20 cellular contexts compared by ENCODE assay signal in genomic region chr21:46122758-46123683, GRCh38. TPM values are rescaled to one million over a fixed set of nuclear protein-coding genes. Genes with fewer than 3 reads are reported as not detected.
A peak's percentile ranks its signal among the peaks of the same experiment; 100 is the strongest.
DNase-seq lines count a peak whose midpoint lies in the region; ATAC-seq and TF ChIP-seq lines count a peak whose summit lies in the region.
"Had no signal": no experiment of that assay in that cellular context is flagged by ENCODE, and none has a peak within 500 bp of the region (broad histone marks: within the 10 kb centered on the region; RNA-seq: fewer than 3 reads in every experiment).

No MANE protein-coding gene starts in this region.

- H3K4me1 ChIP-seq in PC-3 (ENCODE audit: insufficient read depth, low read length) (peaks cover 19% of the 10 kb centered on the region), gastroesophageal sphincter (peaks cover 0 to 9% (median 0%) of the 10 kb centered on the region in 3 donors), sigmoid colon (peaks cover 0 to 8% (median 0%) of the 10 kb centered on the region in 4 donors)
- H3K4me1 ChIP-seq: upper lobe of left lung had no signal

- ATAC-seq in PC-3 = no peak
- no peak for ATAC-seq in gastroesophageal sphincter
- ATAC-seq in GM21825 (IDR thresholded peaks at IDR 0.05; ENCODE audit: unreplicated experiment) = no peak
- ATAC-seq: CD8-positive, alpha-beta T cell; right cardiac atrium had no signal

- H4K20me1 ChIP-seq in PC-3 (ENCODE audit: low read length) = no peaks in the 10 kb centered on the region

- no peak overlapping the region for H3K4me2 ChIP-seq in PC-3 (ENCODE audit: low read length)

- H3K9me3 ChIP-seq in PC-3 (ENCODE audit: low read length) (no peaks in the 10 kb centered on the region), gastroesophageal sphincter (no peaks in the 10 kb centered on the region), sigmoid colon (no peaks in the 10 kb centered on the region)
- H3K9me3 ChIP-seq: upper lobe of left lung had no signal

- H3K27me3 ChIP-seq in PC-3 (ENCODE audit: low read length) (no peaks in the 10 kb centered on the region), gastroesophageal sphincter (no peaks in the 10 kb centered on the region), sigmoid colon (no peaks in the 10 kb centered on the region)
- H3K27me3 ChIP-seq: cardiac muscle cell, upper lobe of left lung had no signal

- CTCF ChIA-PET in PC-3 (lab: Charles Lee) = interaction anchor here (1.1 kb wide), 1 partner anchor 153 kb away, joined by 3 read pairs; no protein-coding TSS in a partner anchor

- no peaks in the 10 kb centered on the region for H3K9me2 ChIP-seq in PC-3 (replicated peaks; ENCODE audit: low read length)

- TF ChIP-seq CTCF in PC-3 (conservative IDR thresholded peaks at IDR 0.05; ENCODE audit: low read depth, low read length) (no peak), gastroesophageal sphincter (IDR thresholded peaks at IDR 0.05) (no peak), sigmoid colon (IDR thresholded peaks at IDR 0.05) (no peak)

- no peak for TF ChIP-seq POLR2A in gastroesophageal sphincter (IDR thresholded peaks at IDR 0.05)
- TF ChIP-seq POLR2A in sigmoid colon (IDR thresholded peaks at IDR 0.05) = no peak

- H3K36me3 ChIP-seq in PC-3 (ENCODE audit: low read depth, low read length) (peaks cover 58% of the 10 kb centered on the region), gastroesophageal sphincter (peaks cover 0 to 100% of the 10 kb centered on the region in 2 donors), sigmoid colon (peaks cover 82 to 98% (median 94%) of the 10 kb centered on the region in 4 donors)
- H3K36me3 ChIP-seq: cardiac muscle cell had no signal

- H2AFZ ChIP-seq in PC-3 (ENCODE audit: low read length) = no peak overlapping the region

- POLR2A ChIA-PET in PC-3 (lab: Charles Lee; ENCODE audit: unreplicated experiment) = interaction anchor here (0.6 kb wide), 1 partner anchor 558 kb away, joined by 4 read pairs; no protein-coding TSS in a partner anchor

- no peak for TF ChIP-seq EP300 in gastroesophageal sphincter (IDR thresholded peaks at IDR 0.05)
- TF ChIP-seq EP300 in sigmoid colon (IDR thresholded peaks at IDR 0.05) = no peak

- H3K27ac ChIP-seq in PC-3 (ENCODE audit: low read length) (peak overlapping the region; percentile 64), gastroesophageal sphincter (peak overlapping the region in 3 of 4 donors; percentile 4 to 63 (median 58)), sigmoid colon (peak overlapping the region; percentile 31 to 63 (median 57))
- H3K27ac ChIP-seq: cardiac muscle cell, upper lobe of left lung had no signal

- DNase-seq in activated CD8-positive, alpha-beta memory T cell treated with anti-CD3 and anti-CD28 coated beads, Interleukin-2, amount 50 U/mL, for 4 hours = peak; percentile 6
- no peak for DNase-seq in activated CD8-positive, alpha-beta memory T cell treated with anti-CD3 and anti-CD28 coated beads, Interleukin-2, amount 50 U/mL, for 48 hours
- DNase-seq in PC-3 (no peak), sigmoid colon (peak; percentile 59), SIG-M5 (lab: John Stamatoyannopoulos, UW) (no peak)
- DNase-seq in effector CD8-positive, alpha-beta T cell (lab: John Stamatoyannopoulos, UW) = no peak
- DNase-seq: ACHN, GOT3, MM.1S, NCI-H2029 treated with DMSO at 0.1 percent for 48 hours, NCI-H524 treated with DMSO at 0.1 percent for 48 hours, nephron progenitor cell had no signal

- no TSS peak for BruUV-seq in PC-3 (replicated peaks; lab: Mats Ljungman, UMichigan)

- intact Hi-C loops in PC-3 (cut with micrococcal nuclease) (no loop called here), sigmoid colon (cut with DNase I) (no loop called here)

- no peak overlapping the region for H3K4me3 ChIP-seq in PC-3 (ENCODE audit: low read length)
- H3K4me3 ChIP-seq in gastroesophageal sphincter = no peak overlapping the region
- no peak overlapping the region for H3K4me3 ChIP-seq in sigmoid colon
- H3K4me3 ChIP-seq: cardiac muscle cell, upper lobe of left lung had no signal

- peak overlapping the region; percentile 28; the same call in 1 of the 2 replicates for H3K9ac ChIP-seq in PC-3 (ENCODE audit: low read length)

- 85 to 88% methylated on average over 6 of the region's 12 CpGs for WGBS in gastroesophageal sphincter (ENCODE audit: low coverage in 1 of 2), 2 donors
- 77 to 91% methylated on average over 12 of the region's 12 CpGs for WGBS in sigmoid colon, 2 donors

- H3F3A ChIP-seq in PC-3 (ENCODE audit: low read length, unreplicated experiment) = no peaks in the 10 kb centered on the region

- H3K79me2 ChIP-seq in PC-3 (ENCODE audit: low read length) = no peaks in the 10 kb centered on the region

RNA-seq across cellular contexts. Expression of gene COL6A2, which starts 25.1 kb away (rescaled TPM):
- total RNA-seq in PC-3 (2014; rRNA removed) (521 and 654 TPM in 2 replicates), gastroesophageal sphincter (1,000 to 10,000 TPM in 3 of 4 donors, 100 to 1,000 TPM in 1; 720 to 1,286 (median 1,215) TPM), sigmoid colon (1,000 to 10,000 TPM in 2 of 4 donors, 100 to 1,000 TPM in 2; 570 to 1,745 (median 1,082) TPM)
- polyA plus RNA-seq in sigmoid colon = 100 to 1,000 TPM in 1 of 3 donors, 10 to 100 TPM in 2; 14.3 to 233 (median 37.8) TPM
- total RNA-seq: OCI-LY7 had no signal

RNA-seq across cellular contexts. Expression of gene FTCD, which starts 32.4 kb away (rescaled TPM):
- total RNA-seq in PC-3 (2014; rRNA removed) (0.40 and 0.58 TPM in 2 replicates), gastroesophageal sphincter (1 to 10 TPM in 1 of 4 donors, under 1 TPM in 1, not detected in 2; 0.31 to 1.5 TPM), sigmoid colon (1 to 10 TPM in 1 of 4 donors, not detected in 3; 1.4 TPM)
- polyA plus RNA-seq in sigmoid colon = under 1 TPM in 1 of 3 donors, not detected in 2; 0.20 TPM
- total RNA-seq: lung microvascular endothelial cell had no signal

Comparison
In these comparisons a context has a peak if more than half of its experiments do, and no peak if none do; other contexts are left out.
1. DNase-seq: peak in activated CD8-positive, alpha-beta memory T cell treated with anti-CD3 and anti-CD28 coated beads, Interleukin-2, amount 50 U/mL, for 4 hours (single experiment) and sigmoid colon (single experiment); none in activated CD8-positive, alpha-beta memory T cell treated with anti-CD3 and anti-CD28 coated beads, Interleukin-2, amount 50 U/mL, for 48 hours (single experiment), PC-3 (single experiment), SIG-M5 (single experiment) and effector CD8-positive, alpha-beta T cell (single experiment).
2. Peak in every context shown above with its lines, with median percentiles within 50 percentile points of each other: H3K27ac ChIP-seq.